Comparison of ENCODE assay signal across 10 cellular contexts in genomic region chr2:73931531-73932500, GRCh38. TPM values are rescaled to one million over a fixed set of nuclear protein-coding genes. Genes with fewer than 3 reads are reported as not detected.
DNase-seq lines count a peak whose midpoint lies in the region; ATAC-seq, FAIRE-seq and TF ChIP-seq lines count a peak whose summit lies in the region.
"Had no signal": no experiment of that assay in that cellular context is flagged by ENCODE, and none has a peak within 500 bp of the region (broad histone marks: within the 10 kb centered on the region; RNA-seq: fewer than 3 reads in every experiment).

No MANE protein-coding gene starts in this region.

- CTCF ChIA-PET in A549 (lab: Yijun Ruan, JAX), result interaction anchor here (1.5 to 2.3 kb wide), 2 partner anchors 108 to 219 kb away, joined by 6 to 7 read pairs; no protein-coding TSS in a partner anchor
- CTCF ChIA-PET in naive thymus-derived CD4-positive, alpha-beta T cell (lab: Charles Lee), result no interaction called here

- POLR2A ChIA-PET in A549 (lab: Yijun Ruan, JAX), result no interaction called here
- POLR2A ChIA-PET in naive thymus-derived CD4-positive, alpha-beta T cell (lab: Charles Lee), result no interaction called here

- no peak overlapping the region; the same call in 2 of the 3 replicates for H3K4me2 ChIP-seq in A549

- DNase-seq in A549 (ENCODE audit: low read depth in 1 of 2, low spot score in 1 of 2) (no peak), MG63 (peak; percentile 17), NCI-H2171 treated with DMSO at 0.1 percent for 48 hours (lab: John Stamatoyannopoulos, UW) (no peak), DMS53 (lab: John Stamatoyannopoulos, UW) (no peak)
- DNase-seq in naive thymus-derived CD4-positive, alpha-beta T cell, result peak in 1 of 9 donors; percentile 53
- DNase-seq: KG1 had no signal

- no peak for TF ChIP-seq CTCF in A549 (IDR thresholded peaks at IDR 0.05)

- TF ChIP-seq RAD21 in A549 (conservative IDR thresholded peaks at IDR 0.05 in 1 of 2, IDR thresholded peaks at IDR 0.05 in 1 of 2), result no peak

- H3K27me3 Mint-ChIP-seq in activated naive CD8-positive, alpha-beta T cell, result no peaks in the 10 kb centered on the region
- H3K27me3 Mint-ChIP-seq in naive thymus-derived CD4-positive, alpha-beta T cell, result no peaks in the 10 kb centered on the region

- peaks cover 19% of the 10 kb centered on the region for H3K36me3 Mint-ChIP-seq in activated naive CD8-positive, alpha-beta T cell
- peaks cover 6 to 37% (median 23%) of the 10 kb centered on the region in 5 donors for H3K36me3 Mint-ChIP-seq in naive thymus-derived CD4-positive, alpha-beta T cell

- FAIRE-seq in A549 (lab: Jason Lieb, UNC), result no peak

- peaks cover 37% of the 10 kb centered on the region for H3K36me3 ChIP-seq in MG63
- H3K36me3 ChIP-seq in naive thymus-derived CD4-positive, alpha-beta T cell (ENCODE audit: control insufficient read depth in 2 of 3, insufficient read depth in 3 of 3, low read length in 3 of 3), result peaks cover 0 to 20% (median 8%) of the 10 kb centered on the region in 3 experiments

- intact Hi-C loops in naive thymus-derived CD4-positive, alpha-beta T cell (cut with micrococcal nuclease), result no loop called here

- H3K9me3 ChIP-seq in A549, result no peaks in the 10 kb centered on the region
- no peaks in the 10 kb centered on the region for H3K9me3 ChIP-seq in MG63
- H3K9me3 ChIP-seq in naive thymus-derived CD4-positive, alpha-beta T cell (ENCODE audit: control insufficient read depth in 2 of 3, low read length in 3 of 3), result no peaks in the 10 kb centered on the region

- TF ChIP-seq EP300 in A549 (IDR thresholded peaks at IDR 0.05), result no peak

- WGBS in A549 (ENCODE audit: missing lambda C conversion rate), result 93% methylated on average over 7 of the region's 7 CpGs

- H3K27me3 ChIP-seq in MG63, result no peaks in the 10 kb centered on the region
- H3K27me3 ChIP-seq in naive thymus-derived CD4-positive, alpha-beta T cell (ENCODE audit: control insufficient read depth in 2 of 2, insufficient read depth in 2 of 2, low read length in 2 of 2), result no peaks in the 10 kb centered on the region

- H3K9me3 Mint-ChIP-seq in activated naive CD8-positive, alpha-beta T cell (ENCODE audit: low read depth), result no peaks in the 10 kb centered on the region
- peaks cover 0 to 1% (median 0%) of the 10 kb centered on the region in 11 donors for H3K9me3 Mint-ChIP-seq in naive thymus-derived CD4-positive, alpha-beta T cell

- peaks cover 43% of the 10 kb centered on the region for H3K4me1 ChIP-seq in A549
- H3K4me1 ChIP-seq in naive thymus-derived CD4-positive, alpha-beta T cell (ENCODE audit: control insufficient read depth in 2 of 2, insufficient read depth in 2 of 2, low read length in 2 of 2), result peaks cover 34 to 44% of the 10 kb centered on the region in 2 donors

- H3K4me3 Mint-ChIP-seq in activated naive CD8-positive, alpha-beta T cell, result peak overlapping the region; percentile 71
- peak overlapping the region; percentile 18 to 81 (median 57) for H3K4me3 Mint-ChIP-seq in naive thymus-derived CD4-positive, alpha-beta T cell

- H3K4me3 ChIP-seq in A549 (no peak overlapping the region), MG63 (no peak overlapping the region)
- H3K4me3 ChIP-seq in naive thymus-derived CD4-positive, alpha-beta T cell (ENCODE audit: low read length), result no peak overlapping the region

- no peak for TF ChIP-seq POLR2A in A549 (IDR thresholded peaks at IDR 0.05; ENCODE audit: low read length)

- no peak overlapping the region; a peak in 1 of 6 replicates for H3K27ac ChIP-seq in A549
- H3K27ac ChIP-seq in naive thymus-derived CD4-positive, alpha-beta T cell (ENCODE audit: low read depth, low read length), result no peak overlapping the region

- H3K4me1 Mint-ChIP-seq in activated naive CD8-positive, alpha-beta T cell (ENCODE audit: low read depth), result peaks cover 80% of the 10 kb centered on the region
- H3K4me1 Mint-ChIP-seq in naive thymus-derived CD4-positive, alpha-beta T cell, result peaks cover 58 to 91% (median 83%) of the 10 kb centered on the region in 7 donors

- ATAC-seq in A549 (peak; percentile 15 to 27; a peak in 3 of 6 replicates), HG03460 (IDR thresholded peaks at IDR 0.05; ENCODE audit: unreplicated experiment) (no peak), HG02642 (IDR thresholded peaks at IDR 0.05; ENCODE audit: poor library complexity, unreplicated experiment) (no peak)
- ATAC-seq in naive thymus-derived CD4-positive, alpha-beta T cell, result peak; percentile 59

- H3K27ac Mint-ChIP-seq in activated naive CD8-positive, alpha-beta T cell, result peak overlapping the region; percentile 75
- H3K27ac Mint-ChIP-seq in naive thymus-derived CD4-positive, alpha-beta T cell, result peak overlapping the region; percentile 28 to 84 (median 67)

TF ChIP-seq in A549, 52 proteins besides CTCF, POLR2A, EP300 and RAD21:
- TF ChIP-seq PBX3 (IDR thresholded peaks at IDR 0.05), result 0 out of 2 replicates have a peak, but pooled peaks have one; percentile 16
- TF ChIP-seq ELK1 (IDR thresholded peaks at IDR 0.05; ENCODE audit: low read depth, low read length), result no peak
- TF ChIP-seq FOXS1 (CRISPR knock-in tag; IDR thresholded peaks at IDR 0.05), result no peak

RNA-seq across cellular contexts. Expression of gene DGUOK, which starts 5.1 kb away (rescaled TPM):
- polyA plus RNA-seq in A549 (2011; rRNA removed) (145 and 185 TPM in 2 replicates), A549 (2017; fragmentation: RNase III; extraction: RNeasy Plus Mini Kit Qiagen cat#74134 plus additional on column Dnase treatment) (128 to 131 TPM (median 129 TPM) in 3 replicates)
- 151 and 179 TPM in 2 replicates for polyA plus RNA-seq in A549 (2012; cell fraction: cytosol; rRNA removed)
- polyA plus RNA-seq in A549 (2012; cell fraction: nucleus; rRNA removed), result 66.6 and 72.0 TPM in 2 replicates
- polyA minus RNA-seq in A549 (2011; rRNA and poly(A)+ RNA removed), result 43.1 and 44.4 TPM in 2 replicates
- 28.4 and 51.8 TPM in 2 replicates for total RNA-seq in MG63 (2014; rRNA removed; shearing (Covaris generic); ENCODE audit: low replicate concordance)
- total RNA-seq in naive thymus-derived CD4-positive, alpha-beta T cell, result 10 to 100 TPM; 43.1 to 73.9 (median 65.8) TPM
- 100 to 1,000 TPM; 207 to 220 TPM for polyA plus RNA-seq in naive thymus-derived CD4-positive, alpha-beta T cell

RNA-seq across cellular contexts. Expression of gene ACTG2, which starts 39.0 kb away (rescaled TPM):
- 0.04 and 0.07 TPM in 2 replicates for polyA plus RNA-seq in A549 (2011; rRNA removed)
- 0.34 and 0.36 TPM in 2 replicates for polyA plus RNA-seq in A549 (2012; cell fraction: cytosol; rRNA removed)
- polyA plus RNA-seq in A549 (2012; cell fraction: nucleus; rRNA removed), result 0.26 and 0.48 TPM in 2 replicates
- 0.26 to 0.51 TPM (median 0.33 TPM) in 3 replicates for polyA plus RNA-seq in A549 (2017; fragmentation: RNase III; extraction: RNeasy Plus Mini Kit Qiagen cat#74134 plus additional on column Dnase treatment)
- 0.21 and 1.4 TPM in 2 replicates for polyA minus RNA-seq in A549 (2011; rRNA and poly(A)+ RNA removed)
- total RNA-seq in MG63 (2014; rRNA removed; shearing (Covaris generic); ENCODE audit: low replicate concordance), result not detected in 2 replicates
- not detected for total RNA-seq in naive thymus-derived CD4-positive, alpha-beta T cell
- polyA plus RNA-seq in naive thymus-derived CD4-positive, alpha-beta T cell, result not detected
- total RNA-seq: T-helper 1 cell treated with Interleukin-12 subunit alpha and Interleukin-12 subunit beta and Interleukin-4 antibody, amounts not matched to agents 30 ng/mL and 1 ng/mL, for 36 hours had no signal

RNA-seq across cellular contexts. Expression of gene TET3, which starts 52.9 kb away (rescaled TPM):
- 6.1 and 7.5 TPM in 2 replicates for polyA plus RNA-seq in A549 (2011; rRNA removed)
- 3.0 and 3.6 TPM in 2 replicates for polyA plus RNA-seq in A549 (2012; cell fraction: cytosol; rRNA removed)
- polyA plus RNA-seq in A549 (2012; cell fraction: nucleus; rRNA removed), result 9.1 and 9.5 TPM in 2 replicates
- 4.5 to 5.2 TPM (median 4.6 TPM) in 3 replicates for polyA plus RNA-seq in A549 (2017; fragmentation: RNase III; extraction: RNeasy Plus Mini Kit Qiagen cat#74134 plus additional on column Dnase treatment)
- 7.8 and 10.6 TPM in 2 replicates for polyA minus RNA-seq in A549 (2011; rRNA and poly(A)+ RNA removed)
- total RNA-seq in MG63 (2014; rRNA removed; shearing (Covaris generic); ENCODE audit: low replicate concordance), result 1.6 and 2.1 TPM in 2 replicates
- 10 to 100 TPM; 19.1 to 38.6 (median 28.6) TPM for total RNA-seq in naive thymus-derived CD4-positive, alpha-beta T cell
- polyA plus RNA-seq in naive thymus-derived CD4-positive, alpha-beta T cell, result 1 to 10 TPM in 1 of 2 donors, under 1 TPM in 1; 0.77 to 1.1 TPM

Comparison
In these comparisons a context has a peak if more than half of its experiments do, and no peak if none do; other contexts are left out.
1. ATAC-seq: peak in A549 (2 of 2) and naive thymus-derived CD4-positive, alpha-beta T cell (single experiment); none in HG03460 (single experiment) and HG02642 (single experiment).